16 cellular contexts compared by ENCODE assay signal in genomic region chr16:72979974-72980373, GRCh38.
DNase-seq lines count a peak whose midpoint lies in the region; TF ChIP-seq lines count a peak whose summit lies in the region.
"Had no signal": no experiment of that assay in that cellular context is flagged by ENCODE, and none has a peak within 500 bp of the region (broad histone marks: within the 10 kb centered on the region; RNA-seq: fewer than 3 reads in every experiment).

No MANE protein-coding gene starts in this region.

- H3K4me3 ChIP-seq in choroid plexus epithelial cell (ENCODE audit: low read depth, low read length): no peak overlapping the region
- H3K4me3 ChIP-seq: A549, GM12878, GM23248 had no signal

- DNase-seq in amniotic epithelial cell (ENCODE audit: low read depth): peak; percentile 67
- peak; percentile 29 for DNase-seq in choroid plexus epithelial cell (ENCODE audit: low read depth)
- no peak for DNase-seq in osteocyte (ENCODE audit: extremely low spot score, unreplicated experiment)
- no peak for DNase-seq in type B pancreatic cell (ENCODE audit: extremely low spot score, unreplicated experiment)
- no peak for DNase-seq in COLO668 (lab: John Stamatoyannopoulos, UW; ENCODE audit: unreplicated experiment)
- DNase-seq in NCI-H2171 treated with DMSO at 0.1 percent for 48 hours (lab: John Stamatoyannopoulos, UW): no peak
- no peak for DNase-seq in GOT3 (lab: John Stamatoyannopoulos, UW)
- DNase-seq: Calu3; CD8-positive, alpha-beta T cell; DMS 273 treated with DMSO at 0.1 percent for 48 hours; GM23248; H7 had no signal

- no peaks in the 10 kb centered on the region for H3K27me3 Mint-ChIP-seq in osteocyte (ENCODE audit: unreplicated experiment)
- no peaks in the 10 kb centered on the region for H3K27me3 Mint-ChIP-seq in type B pancreatic cell
- H3K27me3 Mint-ChIP-seq: IgD-negative memory B cell had no signal

- no peak for TF ChIP-seq CTCF in choroid plexus epithelial cell (conservative IDR thresholded peaks at IDR 0.05; ENCODE audit: low read depth, low read length)
- TF ChIP-seq CTCF in osteocyte (IDR thresholded peaks at IDR 0.05): no peak
- no peak for TF ChIP-seq CTCF in type B pancreatic cell (conservative IDR thresholded peaks at IDR 0.05)

- H3K27ac Mint-ChIP-seq in osteocyte (ENCODE audit: unreplicated experiment) (peak overlapping the region; percentile 54), type B pancreatic cell (peak overlapping the region; percentile 53)
- H3K27ac Mint-ChIP-seq: CD14-positive monocyte; CD8-positive, alpha-beta T cell had no signal

- H3K9me3 Mint-ChIP-seq in osteocyte (ENCODE audit: unreplicated experiment) (no peaks in the 10 kb centered on the region), type B pancreatic cell (no peaks in the 10 kb centered on the region)
- H3K9me3 Mint-ChIP-seq: CD8-positive, alpha-beta T cell; IgD-negative memory B cell had no signal

- H3K4me1 Mint-ChIP-seq in osteocyte (ENCODE audit: unreplicated experiment) (peaks cover 86% of the 10 kb centered on the region), type B pancreatic cell (ENCODE audit: unreplicated experiment) (peaks cover 36% of the 10 kb centered on the region)

- H3K36me3 Mint-ChIP-seq in osteocyte (ENCODE audit: unreplicated experiment) (peaks cover 4% of the 10 kb centered on the region), type B pancreatic cell (peaks cover 17% of the 10 kb centered on the region)
- H3K36me3 Mint-ChIP-seq: CD8-positive, alpha-beta T cell; IgD-negative memory B cell had no signal

- H3K4me3 Mint-ChIP-seq in osteocyte (ENCODE audit: unreplicated experiment): no peak overlapping the region
- no peak overlapping the region for H3K4me3 Mint-ChIP-seq in type B pancreatic cell
- H3K4me3 Mint-ChIP-seq: CD14-positive monocyte; CD8-positive, alpha-beta T cell; IgD-negative memory B cell had no signal

Comparison
In these comparisons a context has a peak if more than half of its experiments do, and no peak if none do; other contexts are left out.
1. DNase-seq: peak in amniotic epithelial cell (single experiment) and choroid plexus epithelial cell (single experiment); none in osteocyte (single experiment), type B pancreatic cell (single experiment), COLO668 (single experiment), NCI-H2171 treated with DMSO at 0.1 percent for 48 hours (single experiment) and GOT3 (single experiment).